ENCODE assay signal across 8 cellular contexts in the genomic region with DNA sequence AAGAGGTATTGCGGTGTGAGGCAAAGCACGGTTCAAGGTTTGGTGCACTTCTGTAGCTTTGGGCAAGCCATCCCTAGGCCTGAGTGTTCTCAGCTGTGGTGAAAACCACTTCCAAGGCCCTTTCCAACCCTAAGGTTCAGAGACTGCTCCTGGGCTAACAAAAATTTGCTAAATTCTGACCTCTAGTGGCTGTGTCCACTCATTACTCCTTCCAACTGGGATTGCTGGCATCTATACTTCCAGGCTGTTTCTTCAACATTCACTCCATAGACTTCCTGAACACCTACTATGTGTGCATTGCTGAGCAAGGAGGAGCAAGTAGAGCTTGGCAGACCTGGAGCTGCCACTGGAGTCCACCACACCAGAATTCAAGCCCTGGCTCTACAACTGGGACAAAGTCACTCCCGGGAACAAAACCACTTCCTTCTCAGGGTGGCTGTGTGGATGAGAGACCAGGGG. TPM values are rescaled to one million over a fixed set of nuclear protein-coding genes. Genes with fewer than 3 reads are reported as not detected.
DNase-seq lines count a peak whose midpoint lies in the region; ATAC-seq and TF ChIP-seq lines count a peak whose summit lies in the region.

No MANE protein-coding gene starts in this region.

- 60 to 73% (median 64%) methylated on average over 3 of the region's 3 CpGs for WGBS in stomach, 5 donors

- H3K36me3 ChIP-seq in stomach = peaks cover 34 to 61% (median 54%) of the 10 kb centered on the region in 4 donors

- no peak overlapping the region for H3K4me3 Mint-ChIP-seq in HFFc6

- peak overlapping the region; percentile 13; the same call in 1 of the 2 replicates for H3K27ac Mint-ChIP-seq in HFFc6

- TF ChIP-seq POLR2A in stomach (IDR thresholded peaks at IDR 0.05) = no peak

- no peak overlapping the region for H3K27ac ChIP-seq in stomach

- H3K27me3 ChIP-seq in stomach = no peaks in the 10 kb centered on the region

- H3K4me1 Mint-ChIP-seq in HFFc6 (ENCODE audit: low read depth) = peaks cover 26% of the 10 kb centered on the region

- H3K9me3 ChIP-seq in stomach = no peaks in the 10 kb centered on the region

- no peak for TF ChIP-seq EP300 in stomach (IDR thresholded peaks at IDR 0.05)

- no peaks in the 10 kb centered on the region; the same call in 1 of the 2 replicates for H3K27me3 Mint-ChIP-seq in HFFc6 (ENCODE audit: insufficient read depth)

- H3K36me3 Mint-ChIP-seq in HFFc6 (ENCODE audit: low read depth) = peaks cover 4% of the 10 kb centered on the region; the same call in 1 of the 2 replicates

- TF ChIP-seq CTCF in HFFc6 (IDR thresholded peaks at IDR 0.05) (peak; percentile 95), astrocyte of the spinal cord (IDR thresholded peaks at IDR 0.05; ENCODE audit: low read depth, low read length) (peak; percentile 74), stomach (IDR thresholded peaks at IDR 0.05) (peak in 5 of 7 experiments; percentile 55 to 79 (median 68))

- peaks cover 20 to 25% (median 23%) of the 10 kb centered on the region in 4 donors for H3K4me1 ChIP-seq in stomach

- in situ Hi-C loops in astrocyte of the spinal cord (cut with HindIII; ENCODE audit: low sequenced_read_pairs) = no loop called here

- DNase-seq in NCI-H187 treated with DMSO at 0.1 percent for 48 hours (lab: John Stamatoyannopoulos, UW) (peak; percentile 7), NCI-H187 (lab: John Stamatoyannopoulos, UW) (no peak), HFFc6 (peak; percentile 61), NCI-H69 (lab: John Stamatoyannopoulos, UW) (peak; percentile 63), astrocyte of the spinal cord (ENCODE audit: low read depth, low spot score) (peak; percentile 57), iPS DF 4.7 (ENCODE audit: extremely low read depth, low spot score) (peak; percentile 62), stomach (no peak)

- no peak for ATAC-seq in HG02642 (IDR thresholded peaks at IDR 0.05; ENCODE audit: poor library complexity, unreplicated experiment)

- intact Hi-C loops in stomach (cut with DNase I; ENCODE audit: low total_unique reads) = no loop called here

- H3K4me3 ChIP-seq in astrocyte of the spinal cord (ENCODE audit: low read depth, low read length) = no peak overlapping the region
- H3K4me3 ChIP-seq in stomach = no peak overlapping the region

- no peaks in the 10 kb centered on the region for H3K9me3 Mint-ChIP-seq in HFFc6

RNA-seq across cellular contexts. Expression of gene SH3PXD2A, which starts 29.3 kb away (rescaled TPM):
- total RNA-seq in HFFc6 (2021; fragmentation: NEBNext Ultra II Directional; extraction: Animal tissue kit (Norgen Biotek cat#: 25700)) = 100 to 1,000 TPM in 2 of 6 experiments, 10 to 100 TPM in 4; 75.5 to 113 (median 81.1) TPM
- total RNA-seq in stomach = 10 to 100 TPM; 15.2 to 51.6 (median 23.2) TPM
- polyA plus RNA-seq in stomach = 10 to 100 TPM; 12.8 to 42.6 (median 24.7) TPM

RNA-seq across cellular contexts. Expression of gene STN1, which starts 33.3 kb away (rescaled TPM):
- total RNA-seq in HFFc6 (2021; fragmentation: NEBNext Ultra II Directional; extraction: Animal tissue kit (Norgen Biotek cat#: 25700)) = 10 to 100 TPM; 12.1 to 15.6 (median 14.7) TPM
- 10 to 100 TPM in 2 of 5 donors, 1 to 10 TPM in 2, under 1 TPM in 1; 0.45 to 27.0 (median 7.6) TPM for total RNA-seq in stomach
- 10 to 100 TPM; 18.9 to 41.1 (median 24.0) TPM for polyA plus RNA-seq in stomach

Comparison
In these comparisons a context has a peak if more than half of its experiments do, and no peak if none do; other contexts are left out.
1. DNase-seq: peak in NCI-H187 treated with DMSO at 0.1 percent for 48 hours (single experiment), HFFc6 (single experiment), NCI-H69 (single experiment), astrocyte of the spinal cord (single experiment) and iPS DF 4.7 (single experiment); none in NCI-H187 (0 of 2) and stomach (single experiment).
2. Peak in every context shown above with its lines, with median percentiles within 50 percentile points of each other: CTCF ChIP-seq.